ENCODE assay signal across 26 cellular contexts in the genomic region with DNA sequence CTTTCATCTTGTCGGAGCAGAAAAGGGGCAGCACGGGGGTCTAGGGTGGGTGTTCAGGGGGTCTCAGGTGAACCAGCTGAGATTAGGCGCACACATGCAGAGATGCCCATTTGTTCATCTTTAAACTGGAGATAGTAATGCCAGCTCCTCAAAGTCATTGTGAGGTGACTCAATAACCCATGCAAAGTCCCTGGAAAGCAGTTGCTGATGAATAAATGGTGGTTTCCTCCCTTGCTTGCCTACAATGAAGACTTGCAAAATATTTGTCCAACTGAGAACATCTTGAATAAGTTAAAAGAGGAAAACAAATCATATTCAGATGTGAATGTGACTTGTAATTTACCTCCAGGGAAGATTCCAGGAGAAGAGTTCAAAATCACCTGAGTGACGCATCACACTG.
"Had no signal": no experiment of that assay in that cellular context is flagged by ENCODE, and none has a peak within 500 bp of the region (broad histone marks: within the 10 kb centered on the region; RNA-seq: fewer than 3 reads in every experiment).

No MANE protein-coding gene starts in this region.

- DNase-seq: activated CD4-positive, alpha-beta T cell treated with anti-CD3 and anti-CD28 coated beads, Interleukin-2, amount 50 U/mL, for 1 hour; activated CD4-positive, CD25-positive, alpha-beta regulatory T cell treated with anti-CD3 and anti-CD28 coated beads, Interleukin-2, amount 50 U/mL, for 72 hours; activated CD8-positive, alpha-beta T cell treated with anti-CD3 and anti-CD28 coated beads for 36 hours; activated T-cell treated with anti-CD3 and anti-CD28 coated beads, Interleukin-2, amount 50 U/mL, for 4 hours; anterior cingulate cortex; dermis blood vessel endothelial cell; effector CD4-positive, alpha-beta T cell; heart left ventricle; hypothalamus; immature natural killer cell; midbrain; naive thymus-derived CD8-positive, alpha-beta T cell; occipital lobe; psoas muscle; sigmoid colon; small intestine; stimulated activated CD4-positive, alpha-beta T cell treated with anti-CD3 and anti-CD28 coated beads, Interleukin-4, amount 100 ng/mL, for 24 hours; stimulated activated CD8-positive, alpha-beta memory T cell treated with anti-CD3 and anti-CD28 coated beads, Interleukin-4, amount 100 ng/mL, for 48 hours; stimulated activated naive CD8-positive, alpha-beta T cell treated with anti-CD3 and anti-CD28 coated beads, Interleukin-15, amount 100 ng/mL, for 72 hours; substantia nigra; upper lobe of left lung had no signal

- H3K4me3 ChIP-seq: heart left ventricle, psoas muscle, sigmoid colon, upper lobe of left lung, vagina had no signal

- H3K27me3 ChIP-seq: heart left ventricle, sigmoid colon, upper lobe of left lung, vagina had no signal

- H3K27ac ChIP-seq: epithelial cell of prostate, heart left ventricle, parathyroid adenoma, psoas muscle, sigmoid colon, upper lobe of left lung, vagina had no signal

- H3K9me3 ChIP-seq: heart left ventricle, psoas muscle, sigmoid colon, upper lobe of left lung, vagina had no signal

- H3K9ac ChIP-seq: parathyroid adenoma had no signal

- H3K36me3 ChIP-seq: heart left ventricle, sigmoid colon, upper lobe of left lung, vagina had no signal

- ATAC-seq: activated CD8-positive, alpha-beta T cell treated with anti-CD3 and anti-CD28 coated beads for 36 hours; activated T-cell treated with anti-CD3 and anti-CD28 coated beads, Interleukin-2, amount 50 U/mL, for 4 hours; heart left ventricle; naive thymus-derived CD8-positive, alpha-beta T cell; psoas muscle; stimulated activated memory B cell treated with anti-CD40 and anti-IgM and Interleukin-4, amounts not matched to agents 10 μg/mL and 1 μg/mL and 100 μg/mL, for 72 hours; stimulated activated naive CD8-positive, alpha-beta T cell treated with anti-CD3 and anti-CD28 coated beads, Interleukin-15, amount 100 ng/mL, for 72 hours had no signal

- FAIRE-seq: bronchial epithelial cell, small intestine had no signal

- H2AFZ ChIP-seq: parathyroid adenoma had no signal

- H3K79me2 ChIP-seq: parathyroid adenoma had no signal

- H3K4me1 ChIP-seq: parathyroid adenoma, psoas muscle, sigmoid colon, vagina had no signal
